Comparison of ENCODE assay signal across 1 cellular context in the genomic region with DNA sequence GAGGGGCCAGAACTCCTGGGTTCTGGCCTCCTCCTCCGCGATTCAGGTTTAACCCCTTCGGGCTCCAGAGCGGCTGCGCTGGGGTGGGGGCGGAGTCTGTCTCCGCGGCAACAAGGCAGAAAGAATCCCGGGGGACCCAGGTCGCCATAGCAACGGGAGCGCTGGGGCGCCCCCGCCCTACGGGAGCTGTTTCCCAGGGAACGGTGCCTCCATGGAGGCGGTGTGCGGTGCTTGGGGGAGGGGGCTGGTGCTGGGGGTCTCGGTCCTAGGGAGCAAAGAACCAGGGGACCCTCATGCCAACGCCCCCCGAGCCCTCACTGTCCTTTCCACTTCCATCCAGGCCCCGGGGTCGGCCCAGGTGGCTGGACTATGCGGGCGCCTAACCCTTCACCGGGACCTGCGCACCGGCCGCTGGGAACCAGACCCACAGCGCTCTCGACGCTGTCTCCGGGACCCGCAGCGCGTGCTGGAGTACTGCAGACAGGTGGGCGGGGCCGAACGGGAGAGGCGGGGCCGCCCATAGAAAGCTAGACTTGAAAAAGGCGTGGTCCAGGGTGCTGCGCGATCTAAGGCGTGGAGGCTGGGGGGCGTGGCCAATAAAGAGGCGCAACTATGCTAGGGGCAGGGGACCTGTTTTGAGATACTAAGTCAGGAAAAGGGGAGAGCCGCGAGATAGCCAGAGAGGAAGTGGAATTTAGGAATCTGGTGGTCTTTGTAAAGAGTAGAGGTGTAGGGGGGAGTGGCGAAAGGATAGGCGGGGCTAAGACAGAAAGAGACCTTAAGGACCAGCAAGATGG.
TF ChIP-seq lines count a peak whose summit lies in the region.

No MANE protein-coding gene starts in this region.

TF ChIP-seq in A549, 52 proteins besides CTCF, POLR2A, EP300 and RAD21 (continued from another document):
- TF ChIP-seq, protein P1, sequence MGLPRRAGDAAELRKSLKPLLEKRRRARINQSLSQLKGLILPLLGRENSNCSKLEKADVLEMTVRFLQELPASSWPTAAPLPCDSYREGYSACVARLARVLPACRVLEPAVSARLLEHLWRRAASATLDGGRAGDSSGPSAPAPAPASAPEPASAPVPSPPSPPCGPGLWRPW (IDR thresholded peaks at IDR 0.05): no peak
- TF ChIP-seq, protein P2, sequence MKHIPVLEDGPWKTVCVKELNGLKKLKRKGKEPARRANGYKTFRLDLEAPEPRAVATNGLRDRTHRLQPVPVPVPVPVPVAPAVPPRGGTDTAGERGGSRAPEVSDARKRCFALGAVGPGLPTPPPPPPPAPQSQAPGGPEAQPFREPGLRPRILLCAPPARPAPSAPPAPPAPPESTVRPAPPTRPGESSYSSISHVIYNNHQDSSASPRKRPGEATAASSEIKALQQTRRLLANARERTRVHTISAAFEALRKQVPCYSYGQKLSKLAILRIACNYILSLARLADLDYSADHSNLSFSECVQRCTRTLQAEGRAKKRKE (CRISPR knock-in tag; IDR thresholded peaks at IDR 0.05; ENCODE audit: low read depth): peak; percentile 91
- TF ChIP-seq RNF2 (IDR thresholded peaks at IDR 0.05; ENCODE audit: borderline replicate concordance, low read depth) (peak; percentile 87), HOXB13 (CRISPR knock-in tag; IDR thresholded peaks at IDR 0.05; ENCODE audit: low read depth) (peak; percentile 82), E2F6 (IDR thresholded peaks at IDR 0.05; ENCODE audit: borderline replicate concordance, low read depth) (peak; percentile 98), KDM1A (IDR thresholded peaks at IDR 0.05; ENCODE audit: low read depth) (no peak), TFCP2L1 (CRISPR knock-in tag; IDR thresholded peaks at IDR 0.05) (0 out of 2 replicates have a peak, but pooled peaks have one; percentile 53), TP53 (CRISPR knock-in tag; IDR thresholded peaks at IDR 0.05) (no peak; the same call in 1 of the 2 replicates), HOXB5 (CRISPR knock-in tag; IDR thresholded peaks at IDR 0.05) (peak; percentile 90; the same call in 1 of the 2 replicates), EHF (CRISPR knock-in tag; IDR thresholded peaks at IDR 0.05) (peak; percentile 86; the same call in 1 of the 2 replicates), KDM5A (IDR thresholded peaks at IDR 0.05) (no peak), NR3C1 (IDR thresholded peaks at IDR 0.05) (no peak)
- TF ChIP-seq, protein P3, sequence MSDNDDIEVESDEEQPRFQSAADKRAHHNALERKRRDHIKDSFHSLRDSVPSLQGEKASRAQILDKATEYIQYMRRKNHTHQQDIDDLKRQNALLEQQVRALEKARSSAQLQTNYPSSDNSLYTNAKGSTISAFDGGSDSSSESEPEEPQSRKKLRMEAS (IDR thresholded peaks at IDR 0.05): peak; percentile 98
- TF ChIP-seq, protein P4, sequence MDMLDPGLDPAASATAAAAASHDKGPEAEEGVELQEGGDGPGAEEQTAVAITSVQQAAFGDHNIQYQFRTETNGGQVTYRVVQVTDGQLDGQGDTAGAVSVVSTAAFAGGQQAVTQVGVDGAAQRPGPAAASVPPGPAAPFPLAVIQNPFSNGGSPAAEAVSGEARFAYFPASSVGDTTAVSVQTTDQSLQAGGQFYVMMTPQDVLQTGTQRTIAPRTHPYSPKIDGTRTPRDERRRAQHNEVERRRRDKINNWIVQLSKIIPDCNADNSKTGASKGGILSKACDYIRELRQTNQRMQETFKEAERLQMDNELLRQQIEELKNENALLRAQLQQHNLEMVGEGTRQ (IDR thresholded peaks at IDR 0.05): 0 out of 2 replicates have a peak, but pooled peaks have one; percentile 3
